ENCODE assay signal across 8 cellular contexts in genomic region chr17:4947411-4948165, GRCh38. TPM values are rescaled to one million over a fixed set of nuclear protein-coding genes. Genes with fewer than 3 reads are reported as not detected.
A peak's percentile ranks its signal among the peaks of the same experiment; 100 is the strongest.
DNase-seq lines count a peak whose midpoint lies in the region; ATAC-seq and TF ChIP-seq lines count a peak whose summit lies in the region.

No MANE protein-coding gene starts in this region.

- H3K9me3 ChIP-seq in ES-I3 (ENCODE audit: control insufficient read depth, insufficient read depth, low read length): no peaks in the 10 kb centered on the region

- peak overlapping the region; percentile 76 for H3K9ac ChIP-seq in ES-I3 (ENCODE audit: low read depth, low read length)

- no peak for TF ChIP-seq CTCF in retinal pigment epithelial cell (conservative IDR thresholded peaks at IDR 0.05; ENCODE audit: low read depth, low read length)

- H3K4me1 ChIP-seq in ES-I3 (ENCODE audit: insufficient read depth, low read length): peaks cover 25% of the 10 kb centered on the region

- DNase-seq in T follicular helper cell (ENCODE audit: low read depth) (peak; percentile 40), left cardiac atrium (peak; percentile 68), retinal pigment epithelial cell (ENCODE audit: low read depth) (no peak), COR-L47 (lab: John Stamatoyannopoulos, UW) (no peak)

- H3K36me3 ChIP-seq in ES-I3 (ENCODE audit: insufficient read depth, low read length): peaks cover 9% of the 10 kb centered on the region

- ATAC-seq in HG03439 (IDR thresholded peaks at IDR 0.05; ENCODE audit: unreplicated experiment) (peak; percentile 4), left cardiac atrium (peak; percentile 35 to 39), GM21515 (IDR thresholded peaks at IDR 0.05; ENCODE audit: unreplicated experiment) (no peak)

- H3K4me3 ChIP-seq in retinal pigment epithelial cell (ENCODE audit: low read length): peak overlapping the region; percentile 93

- intact Hi-C loops in left cardiac atrium (cut with DNase I): no loop called here

- peak overlapping the region; percentile 96 for H3K27ac ChIP-seq in adipose tissue (ENCODE audit: low read depth, low read length)

- WGBS in adipose tissue, 3 donors: 0 to 1% (median 0%) methylated on average over 42 to 56 of the region's 56 CpGs

RNA-seq across cellular contexts. Expression of gene PFN1, which starts 0.7 kb away (rescaled TPM):
- 1,000 to 10,000 TPM in 1 of 3 donors, 100 to 1,000 TPM in 2; 270 to 1,173 (median 475) TPM for polyA plus RNA-seq in adipose tissue
- 100 to 1,000 TPM; 254 to 303 TPM for total RNA-seq in left cardiac atrium

RNA-seq across cellular contexts. Expression of gene ENO3, which starts 3.3 kb away (rescaled TPM):
- 10 to 100 TPM in 1 of 3 donors, 1 to 10 TPM in 2; 5.1 to 13.5 (median 6.4) TPM for polyA plus RNA-seq in adipose tissue
- 100 to 1,000 TPM; 149 to 228 TPM for total RNA-seq in left cardiac atrium

RNA-seq across cellular contexts. Expression of gene RNF167, which starts 7.5 kb away (rescaled TPM):
- polyA plus RNA-seq in adipose tissue: 100 to 1,000 TPM in 1 of 3 donors, 10 to 100 TPM in 2; 60.2 to 111 (median 79.2) TPM
- total RNA-seq in left cardiac atrium: 10 to 100 TPM; 76.2 to 95.6 TPM

RNA-seq across cellular contexts. Expression of gene SLC25A11, which starts 7.7 kb away (rescaled TPM):
- polyA plus RNA-seq in adipose tissue: 10 to 100 TPM; 25.6 to 68.6 (median 49.6) TPM
- total RNA-seq in left cardiac atrium: 100 to 1,000 TPM; 166 to 175 TPM

RNA-seq across cellular contexts. Expression of gene GP1BA, which starts 15.5 kb away (rescaled TPM):
- polyA plus RNA-seq in adipose tissue: under 1 TPM in 2 of 3 donors, not detected in 1; 0.04 to 0.05 TPM
- under 1 TPM; 0.13 to 0.15 TPM for total RNA-seq in left cardiac atrium

Comparison
In these comparisons a context has a peak if more than half of its experiments do, and no peak if none do; other contexts are left out.
1. DNase-seq: peak in T follicular helper cell (single experiment) and left cardiac atrium (single experiment); none in retinal pigment epithelial cell (single experiment) and COR-L47 (single experiment).